ENCODE assay signal across 8 cellular contexts in the genomic region with DNA sequence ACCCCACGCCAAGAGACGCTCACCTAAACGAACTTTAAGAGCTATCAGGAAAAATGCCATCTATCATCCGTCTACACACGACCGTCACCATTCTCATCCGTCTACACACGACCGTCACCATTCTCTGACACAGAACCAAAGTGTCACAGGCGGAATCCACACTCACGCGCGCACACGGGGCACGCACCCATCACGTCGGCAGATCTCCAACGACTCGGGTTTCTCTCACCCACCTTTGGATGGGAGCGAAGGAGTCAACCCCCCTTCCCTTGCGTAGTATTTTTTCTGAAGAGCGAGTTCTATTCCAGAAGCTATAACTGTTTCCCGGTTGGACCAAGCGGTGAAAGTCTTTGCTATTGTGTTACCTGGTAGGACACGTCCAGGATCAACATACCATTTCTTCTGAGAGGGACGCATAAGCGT. TPM values are rescaled to one million over a fixed set of nuclear protein-coding genes. Genes with fewer than 3 reads are reported as not detected.
DNase-seq lines count a peak whose midpoint lies in the region; ATAC-seq and TF ChIP-seq lines count a peak whose summit lies in the region.

No MANE protein-coding gene starts in this region.

- peak overlapping the region; percentile 80 for H3K27ac ChIP-seq in CD4-positive, alpha-beta T cell (ENCODE audit: low read depth, low read length)

- POLR2A ChIA-PET in CD4-positive, alpha-beta T cell (lab: Charles Lee): interaction anchor here (0.8 to 7.2 kb wide), 30 partner anchors 8 to 972 kb away, joined by 3 to 172 read pairs (median 6); partner anchors contain the start of genes AIDA, BROX and TAF1A

- peak in 5 of 10 experiments; percentile 6 to 32 (median 17) for DNase-seq in CD4-positive, alpha-beta T cell
- peak; percentile 51 for DNase-seq in NAMALWA (ENCODE audit: low spot score)
- peak; percentile 39 for DNase-seq in astrocyte of the spinal cord (ENCODE audit: low read depth, low spot score)
- DNase-seq in lung microvascular endothelial cell (ENCODE audit: low read depth in 2 of 2): peak; percentile 8 to 28
- DNase-seq in NCI-H1417 (lab: John Stamatoyannopoulos, UW): no peak
- DNase-seq in NCI-H2081 (lab: John Stamatoyannopoulos, UW): no peak

- ATAC-seq in CD4-positive, alpha-beta T cell (ENCODE audit: poor library complexity): no peak
- ATAC-seq in HG02610 (IDR thresholded peaks at IDR 0.05; ENCODE audit: unreplicated experiment) (no peak), HG03097 (IDR thresholded peaks at IDR 0.05; ENCODE audit: low FRiP score, unreplicated experiment) (no peak)

- intact Hi-C loops in CD4-positive, alpha-beta T cell (cut with DNase I, micrococcal nuclease): loop anchor here (1.0 to 10.0 kb wide), 7 partner anchors 26 to 874 kb away; partner anchors contain the start of genes MIA3 (in 1 of the 2) and TAF1A (in 1 of the 2)

- no peak overlapping the region for H3K4me3 Mint-ChIP-seq in CD4-positive, alpha-beta T cell

- in situ Hi-C loops in astrocyte of the spinal cord (cut with HindIII; ENCODE audit: low sequenced_read_pairs): no loop called here

- peaks cover 31% of the 10 kb centered on the region for H3K4me1 Mint-ChIP-seq in CD4-positive, alpha-beta T cell (ENCODE audit: low read depth)

- peaks cover 15% of the 10 kb centered on the region for H3K36me3 Mint-ChIP-seq in CD4-positive, alpha-beta T cell (ENCODE audit: low read depth)

- CTCF ChIA-PET in CD4-positive, alpha-beta T cell (lab: Charles Lee): interaction anchor here (1.2 to 3.6 kb wide), 9 partner anchors 16 to 263 kb away, joined by 3 to 22 read pairs (median 6); no protein-coding TSS in a partner anchor

- no peaks in the 10 kb centered on the region for H3K27me3 ChIP-seq in CD4-positive, alpha-beta T cell (ENCODE audit: control insufficient read depth, insufficient read depth, low read length)

- no peak for TF ChIP-seq CTCF in CD4-positive, alpha-beta T cell (IDR thresholded peaks at IDR 0.05)
- no peak for TF ChIP-seq CTCF in astrocyte of the spinal cord (IDR thresholded peaks at IDR 0.05; ENCODE audit: low read depth, low read length)

- H3K4me3 ChIP-seq in astrocyte of the spinal cord (ENCODE audit: low read depth, low read length): peak overlapping the region; percentile 96

- no peaks in the 10 kb centered on the region for H3K27me3 Mint-ChIP-seq in CD4-positive, alpha-beta T cell

- H3K9me3 Mint-ChIP-seq in CD4-positive, alpha-beta T cell: no peaks in the 10 kb centered on the region

- H3K27ac Mint-ChIP-seq in CD4-positive, alpha-beta T cell: no peak overlapping the region

- H3K9me3 ChIP-seq in CD4-positive, alpha-beta T cell (ENCODE audit: control insufficient read depth, low read length): no peaks in the 10 kb centered on the region

RNA-seq across cellular contexts. Expression of gene DUSP10, which starts 0.9 kb away (rescaled TPM):
- total RNA-seq in CD4-positive, alpha-beta T cell: 10 to 100 TPM; 66.9 to 70.9 TPM
- 1.8 and 2.6 TPM in 2 replicates for total RNA-seq in lung microvascular endothelial cell

Comparison
In these comparisons a context has a peak if more than half of its experiments do, and no peak if none do; other contexts are left out.
1. DNase-seq: peak in NAMALWA (single experiment), astrocyte of the spinal cord (single experiment) and lung microvascular endothelial cell (2 of 2); none in NCI-H1417 (0 of 3) and NCI-H2081 (0 of 2).
2. RNA of gene DUSP10, which starts 0.9 kb away (total RNA-seq): 66.9 to 70.9 TPM in CD4-positive, alpha-beta T cell; 1.8 to 2.6 TPM in lung microvascular endothelial cell; every median in the first group is over 10 times any median in the second.